ENCODE assay signal across 19 cellular contexts in genomic region chr1:244497805-244498204, GRCh38. TPM values are rescaled to one million over a fixed set of nuclear protein-coding genes. Genes with fewer than 3 reads are reported as not detected.
DNase-seq lines count a peak whose midpoint lies in the region; ATAC-seq, FAIRE-seq and TF ChIP-seq lines count a peak whose summit lies in the region.
"Had no signal": no experiment of that assay in that cellular context is flagged by ENCODE, and none has a peak within 500 bp of the region (broad histone marks: within the 10 kb centered on the region; RNA-seq: fewer than 3 reads in every experiment).

No MANE protein-coding gene starts in this region.

- H3K27me3 Mint-ChIP-seq in activated CD8-positive, alpha-beta T cell treated with anti-CD3 and anti-CD28 coated beads, Interleukin-2, amount 10 ng/mL, durations not matched to agents 7 days and 5 days (ENCODE audit: low read depth) = peaks cover 2% of the 10 kb centered on the region
- H3K27me3 Mint-ChIP-seq: CD8-positive, alpha-beta memory T cell had no signal

- no peak for ATAC-seq in activated CD8-positive, alpha-beta T cell treated with anti-CD3 and anti-CD28 coated beads, Interleukin-2, amount 10 ng/mL, durations not matched to agents 7 days and 5 days
- ATAC-seq: A549, GM12878, K562 had no signal

- no peaks in the 10 kb centered on the region for H3K4me1 Mint-ChIP-seq in activated CD8-positive, alpha-beta T cell treated with anti-CD3 and anti-CD28 coated beads, Interleukin-2, amount 10 ng/mL, durations not matched to agents 7 days and 5 days (ENCODE audit: low read depth)
- H3K4me1 Mint-ChIP-seq: CD8-positive, alpha-beta memory T cell had no signal

- H3K4me3 ChIP-seq in MG63 (no peak overlapping the region), sigmoid colon (no peak overlapping the region)
- H3K4me3 ChIP-seq: A549, BLaER1, GM12878, HAP-1, K562 had no signal

- H3K27me3 ChIP-seq in MG63 (no peaks in the 10 kb centered on the region), sigmoid colon (no peaks in the 10 kb centered on the region)
- H3K27me3 ChIP-seq: BLaER1 had no signal

- no peak overlapping the region for H3K4me3 Mint-ChIP-seq in activated CD8-positive, alpha-beta T cell treated with anti-CD3 and anti-CD28 coated beads, Interleukin-2, amount 10 ng/mL, durations not matched to agents 7 days and 5 days
- H3K4me3 Mint-ChIP-seq: CD8-positive, alpha-beta memory T cell; HFFc6 had no signal

- intact Hi-C loops in sigmoid colon (cut with DNase I) = no loop called here

- CTCF ChIA-PET in RWPE1 (lab: Yijun Ruan, JAX) = no interaction called here
- CTCF ChIA-PET in activated CD8-positive, alpha-beta T cell treated with anti-CD3 and anti-CD28 coated beads, Interleukin-2, amount 10 ng/mL, durations not matched to agents 7 days and 5 days (lab: Charles Lee) = no interaction called here

- POLR2A ChIA-PET in RWPE1 (lab: Yijun Ruan, JAX; ENCODE audit: low non-redundant PET) = no interaction called here
- POLR2A ChIA-PET in activated CD8-positive, alpha-beta T cell treated with anti-CD3 and anti-CD28 coated beads, Interleukin-2, amount 10 ng/mL, durations not matched to agents 7 days and 5 days (lab: Charles Lee) = no interaction called here

- H3K36me3 ChIP-seq in MG63 (no peaks in the 10 kb centered on the region), sigmoid colon (no peaks in the 10 kb centered on the region)
- H3K36me3 ChIP-seq: BLaER1, HAP-1 had no signal

- H3K27ac ChIP-seq in RWPE1 (no peak overlapping the region), sigmoid colon (no peak overlapping the region)
- H3K27ac ChIP-seq: A549, BLaER1, HL-60 had no signal

- no peak for TF ChIP-seq CTCF in RWPE1 (conservative IDR thresholded peaks at IDR 0.05; ENCODE audit: low read depth)
- no peak for TF ChIP-seq CTCF in sigmoid colon (IDR thresholded peaks at IDR 0.05)

- TF ChIP-seq EP300 in sigmoid colon (IDR thresholded peaks at IDR 0.05) = no peak

- H3K9me3 Mint-ChIP-seq in activated CD8-positive, alpha-beta T cell treated with anti-CD3 and anti-CD28 coated beads, Interleukin-2, amount 10 ng/mL, durations not matched to agents 7 days and 5 days (ENCODE audit: insufficient read depth) = no peaks in the 10 kb centered on the region

- DNase-seq in H54 (ENCODE audit: insufficient read length, low spot score) = no peak
- DNase-seq in RWPE1 (ENCODE audit: low spot score) = peak; percentile 9
- peak; percentile 9 for DNase-seq in fibroblast of peridontal ligament (ENCODE audit: extremely low read depth)
- no peak for DNase-seq in NCI-H1694 treated with DMSO at 0.1 percent for 48 hours (lab: John Stamatoyannopoulos, UW)
- no peak for DNase-seq in activated CD8-positive, alpha-beta T cell treated with anti-CD3 and anti-CD28 coated beads, Interleukin-2, amount 10 ng/mL, durations not matched to agents 7 days and 5 days
- DNase-seq in MG63 = no peak
- no peak for DNase-seq in sigmoid colon
- DNase-seq: AML-193; CD8-positive, alpha-beta memory T cell; DMS53; GOT3; HFFc6 had no signal

- FAIRE-seq in H54 (lab: Jason Lieb, UNC) = peak; percentile 11
- FAIRE-seq: A549, GM12878, GM18507, K562 had no signal

- 42 to 80% methylated on average over 1 of the region's 1 CpG for WGBS in sigmoid colon, 2 donors

- no peaks in the 10 kb centered on the region for H3K4me1 ChIP-seq in sigmoid colon
- H3K4me1 ChIP-seq: A549, BLaER1, HAP-1 had no signal

- H3K9me3 ChIP-seq in MG63 (peaks cover 6% of the 10 kb centered on the region), sigmoid colon (peaks cover 0 to 5% (median 0%) of the 10 kb centered on the region in 4 donors)
- H3K9me3 ChIP-seq: A549, HAP-1 had no signal

- H3K36me3 Mint-ChIP-seq in activated CD8-positive, alpha-beta T cell treated with anti-CD3 and anti-CD28 coated beads, Interleukin-2, amount 10 ng/mL, durations not matched to agents 7 days and 5 days (ENCODE audit: low read depth) = no peaks in the 10 kb centered on the region

- TF ChIP-seq POLR2A in H54 (IDR thresholded peaks at IDR 0.05; ENCODE audit: low read depth, low read length) = no peak
- TF ChIP-seq POLR2A in sigmoid colon (IDR thresholded peaks at IDR 0.05) = no peak

- no peak overlapping the region for H3K27ac Mint-ChIP-seq in activated CD8-positive, alpha-beta T cell treated with anti-CD3 and anti-CD28 coated beads, Interleukin-2, amount 10 ng/mL, durations not matched to agents 7 days and 5 days
- H3K27ac Mint-ChIP-seq: CD8-positive, alpha-beta memory T cell; HFFc6 had no signal

RNA-seq across cellular contexts. Expression of gene CATSPERE, which starts 36.7 kb away (rescaled TPM):
- total RNA-seq in activated CD8-positive, alpha-beta T cell treated with anti-CD3 and anti-CD28 coated beads, Interleukin-2, amount 10 ng/mL, durations not matched to agents 7 days and 5 days = under 1 TPM; 0.37 to 0.61 TPM
- 1.0 and 1.6 TPM in 2 replicates for total RNA-seq in MG63 (2014; rRNA removed; shearing (Covaris generic); ENCODE audit: low replicate concordance)
- total RNA-seq in sigmoid colon = 1 to 10 TPM; 1.1 to 2.0 (median 1.5) TPM
- polyA plus RNA-seq in sigmoid colon = under 1 TPM in 1 of 3 donors, not detected in 2; 0.31 TPM

RNA-seq across cellular contexts. Expression of gene ADSS2, which starts 46.1 kb away (rescaled TPM):
- 10 to 100 TPM; 53.3 to 54.6 TPM for total RNA-seq in activated CD8-positive, alpha-beta T cell treated with anti-CD3 and anti-CD28 coated beads, Interleukin-2, amount 10 ng/mL, durations not matched to agents 7 days and 5 days
- 90.2 and 113 TPM in 2 replicates for total RNA-seq in MG63 (2014; rRNA removed; shearing (Covaris generic); ENCODE audit: low replicate concordance)
- total RNA-seq in sigmoid colon = 10 to 100 TPM; 23.8 to 42.0 (median 31.7) TPM
- polyA plus RNA-seq in sigmoid colon = 10 to 100 TPM; 27.3 to 38.4 (median 30.0) TPM

Comparison
In these comparisons a context has a peak if more than half of its experiments do, and no peak if none do; other contexts are left out.
1. DNase-seq: peak in RWPE1 (single experiment) and fibroblast of peridontal ligament (single experiment); none in H54 (single experiment), NCI-H1694 treated with DMSO at 0.1 percent for 48 hours (single experiment), activated CD8-positive, alpha-beta T cell treated with anti-CD3 and anti-CD28 coated beads, Interleukin-2, amount 10 ng/mL, durations not matched to agents 7 days and 5 days (single experiment), MG63 (single experiment) and sigmoid colon (single experiment).